Comparison of ENCODE assay signal across 1 cellular context in genomic region chr6:11067348-11067747, GRCh38.
A peak's percentile ranks its signal among the peaks of the same experiment; 100 is the strongest.
TF ChIP-seq lines count a peak whose summit lies in the region.

No MANE protein-coding gene starts in this region.

TF ChIP-seq in HepG2, 621 proteins besides CTCF, POLR2A, EP300 and RAD21 (continued from another document and continues in another):
- TF ChIP-seq, protein P1, sequence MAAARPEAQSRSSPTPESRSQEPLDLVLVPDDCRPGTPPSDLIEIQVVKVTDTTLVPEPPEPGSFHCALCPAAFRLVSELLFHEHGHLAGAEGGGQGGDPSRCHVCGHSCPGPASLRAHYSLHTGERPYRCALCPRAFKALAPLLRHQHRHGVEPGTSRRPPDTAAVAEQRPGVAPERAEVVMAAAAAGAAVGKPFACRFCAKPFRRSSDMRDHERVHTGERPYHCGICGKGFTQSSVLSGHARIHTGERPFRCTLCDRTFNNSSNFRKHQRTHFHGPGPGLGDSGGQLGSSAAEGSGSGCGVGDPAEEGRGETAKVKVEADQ (CRISPR knock-in tag; IDR thresholded peaks at IDR 0.05; ENCODE audit: borderline replicate concordance): 0 out of 2 replicates have a peak, but pooled peaks have one; percentile 24
- TF ChIP-seq FOXA3 (CRISPR knock-in tag; IDR thresholded peaks at IDR 0.05): 0 out of 2 replicates have a peak, but pooled peaks have one; percentile 13
- no peak for TF ChIP-seq ARHGAP35 (CRISPR knock-in tag; IDR thresholded peaks at IDR 0.05; ENCODE audit: borderline replicate concordance)
- no peak for TF ChIP-seq HDAC6 (IDR thresholded peaks at IDR 0.05; ENCODE audit: low read depth, low read length)
- no peak for TF ChIP-seq RFX3 (CRISPR knock-in tag; IDR thresholded peaks at IDR 0.05)
- no peak for TF ChIP-seq MIER2 (CRISPR knock-in tag; IDR thresholded peaks at IDR 0.05)
- TF ChIP-seq ZFX (CRISPR knock-in tag; IDR thresholded peaks at IDR 0.05; ENCODE audit: low read depth): no peak
- peak; percentile 10; the same call in 1 of the 2 replicates for TF ChIP-seq NR2F2 (IDR thresholded peaks at IDR 0.05; ENCODE audit: borderline replicate concordance, low read depth)
- TF ChIP-seq, protein P2, sequence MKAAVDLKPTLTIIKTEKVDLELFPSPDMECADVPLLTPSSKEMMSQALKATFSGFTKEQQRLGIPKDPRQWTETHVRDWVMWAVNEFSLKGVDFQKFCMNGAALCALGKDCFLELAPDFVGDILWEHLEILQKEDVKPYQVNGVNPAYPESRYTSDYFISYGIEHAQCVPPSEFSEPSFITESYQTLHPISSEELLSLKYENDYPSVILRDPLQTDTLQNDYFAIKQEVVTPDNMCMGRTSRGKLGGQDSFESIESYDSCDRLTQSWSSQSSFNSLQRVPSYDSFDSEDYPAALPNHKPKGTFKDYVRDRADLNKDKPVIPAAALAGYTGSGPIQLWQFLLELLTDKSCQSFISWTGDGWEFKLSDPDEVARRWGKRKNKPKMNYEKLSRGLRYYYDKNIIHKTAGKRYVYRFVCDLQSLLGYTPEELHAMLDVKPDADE (CRISPR knock-in tag; IDR thresholded peaks at IDR 0.05): no peak
- TF ChIP-seq, protein P3, sequence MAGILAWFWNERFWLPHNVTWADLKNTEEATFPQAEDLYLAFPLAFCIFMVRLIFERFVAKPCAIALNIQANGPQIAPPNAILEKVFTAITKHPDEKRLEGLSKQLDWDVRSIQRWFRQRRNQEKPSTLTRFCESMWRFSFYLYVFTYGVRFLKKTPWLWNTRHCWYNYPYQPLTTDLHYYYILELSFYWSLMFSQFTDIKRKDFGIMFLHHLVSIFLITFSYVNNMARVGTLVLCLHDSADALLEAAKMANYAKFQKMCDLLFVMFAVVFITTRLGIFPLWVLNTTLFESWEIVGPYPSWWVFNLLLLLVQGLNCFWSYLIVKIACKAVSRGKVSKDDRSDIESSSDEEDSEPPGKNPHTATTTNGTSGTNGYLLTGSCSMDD (CRISPR knock-in tag; IDR thresholded peaks at IDR 0.05): no peak
- TF ChIP-seq ZNF530 (CRISPR knock-in tag; IDR thresholded peaks at IDR 0.05; ENCODE audit: low read depth): no peak
- no peak for TF ChIP-seq EEA1 (CRISPR knock-in tag; IDR thresholded peaks at IDR 0.05; ENCODE audit: borderline replicate concordance)
- TF ChIP-seq PBX2 (CRISPR knock-in tag; IDR thresholded peaks at IDR 0.05): peak; percentile 3; the same call in 1 of the 2 replicates
- TF ChIP-seq ZNF644 (CRISPR knock-in tag; IDR thresholded peaks at IDR 0.05; ENCODE audit: low read depth): no peak
- no peak for TF ChIP-seq SMC3 (IDR thresholded peaks at IDR 0.05; ENCODE audit: low read length)
- TF ChIP-seq ONECUT2 (CRISPR knock-in tag; IDR thresholded peaks at IDR 0.05): no peak
- no peak for TF ChIP-seq TOE1 (CRISPR knock-in tag; IDR thresholded peaks at IDR 0.05)
- no peak for TF ChIP-seq ZBTB33 (CRISPR knock-in tag; IDR thresholded peaks at IDR 0.05)
- no peak; the same call in 1 of the 2 replicates for TF ChIP-seq MED1 (CRISPR knock-in tag; IDR thresholded peaks at IDR 0.05)
- no peak for TF ChIP-seq ZNF605 (CRISPR knock-in tag; IDR thresholded peaks at IDR 0.05)
- no peak for TF ChIP-seq ZNF468 (CRISPR knock-in tag; IDR thresholded peaks at IDR 0.05)
- no peak for TF ChIP-seq ZNF121 (CRISPR knock-in tag; IDR thresholded peaks at IDR 0.05)
- TF ChIP-seq ZMYM4 (CRISPR knock-in tag; IDR thresholded peaks at IDR 0.05): peak; percentile 58; the same call in 1 of the 2 replicates
- TF ChIP-seq, protein P4, sequence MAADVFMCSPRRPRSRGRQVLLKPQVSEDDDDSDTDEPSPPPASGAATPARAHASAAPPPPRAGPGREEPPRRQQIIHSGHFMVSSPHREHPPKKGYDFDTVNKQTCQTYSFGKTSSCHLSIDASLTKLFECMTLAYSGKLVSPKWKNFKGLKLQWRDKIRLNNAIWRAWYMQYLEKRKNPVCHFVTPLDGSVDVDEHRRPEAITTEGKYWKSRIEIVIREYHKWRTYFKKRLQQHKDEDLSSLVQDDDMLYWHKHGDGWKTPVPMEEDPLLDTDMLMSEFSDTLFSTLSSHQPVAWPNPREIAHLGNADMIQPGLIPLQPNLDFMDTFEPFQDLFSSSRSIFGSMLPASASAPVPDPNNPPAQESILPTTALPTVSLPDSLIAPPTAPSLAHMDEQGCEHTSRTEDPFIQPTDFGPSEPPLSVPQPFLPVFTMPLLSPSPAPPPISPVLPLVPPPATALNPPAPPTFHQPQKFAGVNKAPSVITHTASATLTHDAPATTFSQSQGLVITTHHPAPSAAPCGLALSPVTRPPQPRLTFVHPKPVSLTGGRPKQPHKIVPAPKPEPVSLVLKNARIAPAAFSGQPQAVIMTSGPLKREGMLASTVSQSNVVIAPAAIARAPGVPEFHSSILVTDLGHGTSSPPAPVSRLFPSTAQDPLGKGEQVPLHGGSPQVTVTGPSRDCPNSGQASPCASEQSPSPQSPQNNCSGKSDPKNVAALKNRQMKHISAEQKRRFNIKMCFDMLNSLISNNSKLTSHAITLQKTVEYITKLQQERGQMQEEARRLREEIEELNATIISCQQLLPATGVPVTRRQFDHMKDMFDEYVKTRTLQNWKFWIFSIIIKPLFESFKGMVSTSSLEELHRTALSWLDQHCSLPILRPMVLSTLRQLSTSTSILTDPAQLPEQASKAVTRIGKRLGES (CRISPR knock-in tag; IDR thresholded peaks at IDR 0.05; ENCODE audit: borderline replicate concordance): no peak
- TF ChIP-seq NCOA5 (CRISPR knock-in tag; IDR thresholded peaks at IDR 0.05): no peak
- no peak; the same call in 1 of the 2 replicates for TF ChIP-seq SOX13 (IDR thresholded peaks at IDR 0.05)
- peak in 1 of 2 experiments; percentile 76; a peak in 2 of 4 replicates for TF ChIP-seq SOX13 (CRISPR knock-in tag; conservative IDR thresholded peaks at IDR 0.05 in 1 of 2, IDR thresholded peaks at IDR 0.05 in 1 of 2)
- TF ChIP-seq ZEB1 (IDR thresholded peaks at IDR 0.05; ENCODE audit: insufficient replicate concordance, low read depth): peak; percentile 52
- TF ChIP-seq RXRB (CRISPR knock-in tag; IDR thresholded peaks at IDR 0.05; ENCODE audit: borderline replicate concordance): no peak
- TF ChIP-seq ELF1 (CRISPR knock-in tag; IDR thresholded peaks at IDR 0.05): no peak
- TF ChIP-seq, protein P5, sequence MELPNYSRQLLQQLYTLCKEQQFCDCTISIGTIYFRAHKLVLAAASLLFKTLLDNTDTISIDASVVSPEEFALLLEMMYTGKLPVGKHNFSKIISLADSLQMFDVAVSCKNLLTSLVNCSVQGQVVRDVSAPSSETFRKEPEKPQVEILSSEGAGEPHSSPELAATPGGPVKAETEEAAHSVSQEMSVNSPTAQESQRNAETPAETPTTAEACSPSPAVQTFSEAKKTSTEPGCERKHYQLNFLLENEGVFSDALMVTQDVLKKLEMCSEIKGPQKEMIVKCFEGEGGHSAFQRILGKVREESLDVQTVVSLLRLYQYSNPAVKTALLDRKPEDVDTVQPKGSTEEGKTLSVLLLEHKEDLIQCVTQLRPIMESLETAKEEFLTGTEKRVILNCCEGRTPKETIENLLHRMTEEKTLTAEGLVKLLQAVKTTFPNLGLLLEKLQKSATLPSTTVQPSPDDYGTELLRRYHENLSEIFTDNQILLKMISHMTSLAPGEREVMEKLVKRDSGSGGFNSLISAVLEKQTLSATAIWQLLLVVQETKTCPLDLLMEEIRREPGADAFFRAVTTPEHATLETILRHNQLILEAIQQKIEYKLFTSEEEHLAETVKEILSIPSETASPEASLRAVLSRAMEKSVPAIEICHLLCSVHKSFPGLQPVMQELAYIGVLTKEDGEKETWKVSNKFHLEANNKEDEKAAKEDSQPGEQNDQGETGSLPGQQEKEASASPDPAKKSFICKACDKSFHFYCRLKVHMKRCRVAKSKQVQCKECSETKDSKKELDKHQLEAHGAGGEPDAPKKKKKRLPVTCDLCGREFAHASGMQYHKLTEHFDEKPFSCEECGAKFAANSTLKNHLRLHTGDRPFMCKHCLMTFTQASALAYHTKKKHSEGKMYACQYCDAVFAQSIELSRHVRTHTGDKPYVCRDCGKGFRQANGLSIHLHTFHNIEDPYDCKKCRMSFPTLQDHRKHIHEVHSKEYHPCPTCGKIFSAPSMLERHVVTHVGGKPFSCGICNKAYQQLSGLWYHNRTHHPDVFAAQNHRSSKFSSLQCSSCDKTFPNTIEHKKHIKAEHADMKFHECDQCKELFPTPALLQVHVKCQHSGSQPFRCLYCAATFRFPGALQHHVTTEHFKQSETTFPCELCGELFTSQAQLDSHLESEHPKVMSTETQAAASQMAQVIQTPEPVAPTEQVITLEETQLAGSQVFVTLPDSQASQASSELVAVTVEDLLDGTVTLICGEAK (IDR thresholded peaks at IDR 0.05): no peak
- TF ChIP-seq, protein P5 (CRISPR knock-in tag; IDR thresholded peaks at IDR 0.05): peak; percentile 24; the same call in 1 of the 2 replicates
- TF ChIP-seq, protein P6, sequence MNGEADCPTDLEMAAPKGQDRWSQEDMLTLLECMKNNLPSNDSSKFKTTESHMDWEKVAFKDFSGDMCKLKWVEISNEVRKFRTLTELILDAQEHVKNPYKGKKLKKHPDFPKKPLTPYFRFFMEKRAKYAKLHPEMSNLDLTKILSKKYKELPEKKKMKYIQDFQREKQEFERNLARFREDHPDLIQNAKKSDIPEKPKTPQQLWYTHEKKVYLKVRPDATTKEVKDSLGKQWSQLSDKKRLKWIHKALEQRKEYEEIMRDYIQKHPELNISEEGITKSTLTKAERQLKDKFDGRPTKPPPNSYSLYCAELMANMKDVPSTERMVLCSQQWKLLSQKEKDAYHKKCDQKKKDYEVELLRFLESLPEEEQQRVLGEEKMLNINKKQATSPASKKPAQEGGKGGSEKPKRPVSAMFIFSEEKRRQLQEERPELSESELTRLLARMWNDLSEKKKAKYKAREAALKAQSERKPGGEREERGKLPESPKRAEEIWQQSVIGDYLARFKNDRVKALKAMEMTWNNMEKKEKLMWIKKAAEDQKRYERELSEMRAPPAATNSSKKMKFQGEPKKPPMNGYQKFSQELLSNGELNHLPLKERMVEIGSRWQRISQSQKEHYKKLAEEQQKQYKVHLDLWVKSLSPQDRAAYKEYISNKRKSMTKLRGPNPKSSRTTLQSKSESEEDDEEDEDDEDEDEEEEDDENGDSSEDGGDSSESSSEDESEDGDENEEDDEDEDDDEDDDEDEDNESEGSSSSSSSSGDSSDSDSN (CRISPR knock-in tag; IDR thresholded peaks at IDR 0.05): peak; percentile 46
- TF ChIP-seq ZNF20 (CRISPR knock-in tag; IDR thresholded peaks at IDR 0.05): no peak
- peak; percentile 69 for TF ChIP-seq SALL1 (CRISPR knock-in tag; IDR thresholded peaks at IDR 0.05)
- TF ChIP-seq ZNF513 (CRISPR knock-in tag; conservative IDR thresholded peaks at IDR 0.05): no peak
- no peak for TF ChIP-seq ERF (CRISPR knock-in tag; IDR thresholded peaks at IDR 0.05)
- TF ChIP-seq DPF2 (CRISPR knock-in tag; IDR thresholded peaks at IDR 0.05; ENCODE audit: borderline replicate concordance, low read depth): no peak
- peak; percentile 70 for TF ChIP-seq FOXO1 (CRISPR knock-in tag; IDR thresholded peaks at IDR 0.05)
- TF ChIP-seq ZNF33B (CRISPR knock-in tag; IDR thresholded peaks at IDR 0.05): no peak
- peak; percentile 13; the same call in 1 of the 2 replicates for TF ChIP-seq GATAD2A (CRISPR knock-in tag; IDR thresholded peaks at IDR 0.05)
